Comparison of ENCODE assay signal across 23 cellular contexts in the genomic region with DNA sequence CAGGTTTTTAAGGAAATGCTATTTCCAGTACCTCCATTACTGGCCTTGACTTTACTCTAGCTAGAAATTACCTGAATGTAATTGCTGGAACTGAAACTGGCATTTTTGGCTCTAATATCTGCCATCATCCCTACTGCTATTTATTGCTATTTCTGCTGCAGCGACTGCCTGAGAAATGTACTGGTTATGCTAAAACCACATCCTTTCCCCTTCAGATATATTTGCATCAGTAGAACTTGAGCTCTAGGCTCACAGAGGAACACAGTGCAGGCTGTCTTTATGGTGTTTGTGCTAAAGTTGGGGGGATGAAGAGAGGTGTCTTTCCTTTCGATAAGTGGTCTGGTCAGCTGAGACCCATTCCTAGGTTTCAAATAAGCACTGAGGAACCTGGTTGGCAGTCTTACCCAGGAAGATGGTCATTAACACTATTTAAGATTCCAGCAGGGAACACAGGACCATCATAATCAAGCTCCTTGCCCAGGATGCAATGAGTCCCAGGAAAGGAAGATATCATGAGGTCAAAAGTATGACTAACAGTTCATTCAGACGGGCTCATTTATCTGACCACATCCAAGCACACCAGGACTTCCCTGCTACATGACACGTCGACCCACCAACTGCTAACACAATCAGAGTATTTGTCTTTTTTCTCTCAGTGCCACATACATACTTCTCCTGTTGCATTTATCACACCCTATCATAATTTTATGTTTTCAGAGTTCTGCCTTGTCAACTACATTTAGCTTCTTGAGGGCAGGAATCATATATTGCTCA.
"Had no signal": no experiment of that assay in that cellular context is flagged by ENCODE, and none has a peak within 500 bp of the region (broad histone marks: within the 10 kb centered on the region; RNA-seq: fewer than 3 reads in every experiment).

No MANE protein-coding gene starts in this region.

- H3K27me3 ChIP-seq: esophagus muscularis mucosa, hepatocyte, left lung, ovary, spleen, vagina had no signal

- H3K4me3 ChIP-seq: coronary artery, esophagus muscularis mucosa, hepatocyte, left lung, ovary, prostate gland, spleen, thoracic aorta, vagina had no signal

- H3K27ac ChIP-seq: coronary artery, esophagus muscularis mucosa, hepatocyte, left lung, ovary, prostate gland, spleen, thoracic aorta, vagina had no signal

- H3K9me3 ChIP-seq: ovary, prostate gland, thoracic aorta, vagina had no signal

- DNase-seq: activated B cell treated with CpG ODN at 0.5 μM for 24 hours; activated CD4-positive, alpha-beta T cell treated with anti-CD3 and anti-CD28 coated beads for 36 hours; activated CD4-positive, alpha-beta T cell treated with anti-CD3 and anti-CD28 coated beads, Interleukin-2, amount 50 U/mL, for 48 hours; activated naive CD4-positive, alpha-beta T cell treated with Interleukin-2 at 50 U/mL for 16 hours; activated naive CD8-positive, alpha-beta T cell treated with anti-CD3 and anti-CD28 coated beads for 36 hours; activated T-cell treated with anti-CD3 and anti-CD28 coated beads, Interleukin-2, amount 50 U/mL, for 48 hours; cerebellar nuclear complex; glutamatergic neuron; immature natural killer cell; kidney glomerular epithelial cell; left lung; natural killer cell; ovary; spleen; stimulated activated CD4-positive, alpha-beta T cell treated with anti-CD3 and anti-CD28 coated beads, Interleukin-4, amount 100 ng/mL, for 24 hours; stimulated activated naive CD4-positive, alpha-beta T cell treated with Interleukin-2 at 50 U/mL for 16 hours had no signal

- ATAC-seq: activated CD4-positive, alpha-beta T cell treated with anti-CD3 and anti-CD28 coated beads for 36 hours; left lung; natural killer cell had no signal

- H3K36me3 ChIP-seq: esophagus muscularis mucosa, left lung, ovary, prostate gland, spleen, thoracic aorta, vagina had no signal

- H3K4me1 ChIP-seq: esophagus muscularis mucosa, left lung, prostate gland, spleen, vagina had no signal

- FAIRE-seq: frontal cortex had no signal

- H3K4me2 ChIP-seq: hepatocyte had no signal
